8 cellular contexts compared by ENCODE assay signal in the genomic region with DNA sequence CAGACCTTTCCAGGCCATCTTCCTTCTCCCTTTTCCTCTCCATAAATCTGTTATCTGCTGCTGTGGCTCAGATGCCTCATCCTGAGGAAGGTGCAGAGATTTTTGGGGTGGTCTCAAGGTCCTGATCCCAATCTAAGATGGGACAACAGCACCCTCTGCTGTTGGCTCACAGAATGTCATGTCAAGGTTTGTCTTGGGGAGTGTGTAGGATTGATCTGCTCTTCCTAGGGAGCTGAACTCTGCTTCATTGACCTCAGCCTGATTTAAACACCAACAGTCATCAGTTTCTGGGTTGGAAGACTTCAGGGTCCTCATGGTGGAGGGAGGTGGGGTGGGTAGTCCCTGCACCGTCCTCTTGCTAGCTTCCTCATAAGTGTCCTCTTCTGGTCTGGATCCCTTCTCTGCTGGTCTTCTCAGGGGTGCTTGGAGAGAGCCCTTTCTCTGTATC.
DNase-seq lines count a peak whose midpoint lies in the region; ATAC-seq and TF ChIP-seq lines count a peak whose summit lies in the region.

No MANE protein-coding gene starts in this region.

- H3K4me1 ChIP-seq in HEK293 (ENCODE audit: control insufficient read depth, insufficient read depth, low read length) (no peaks in the 10 kb centered on the region), parathyroid adenoma (no peaks in the 10 kb centered on the region), upper lobe of left lung (no peaks in the 10 kb centered on the region)

- POLR2A ChIA-PET in HEK293 (lab: Yijun Ruan, JAX) = interaction anchor here (1.5 to 1.7 kb wide), 2 partner anchors 77 to 196 kb away, joined by 3 to 4 read pairs; no protein-coding TSS in a partner anchor

- H3K27ac ChIP-seq in HEK293 (ENCODE audit: extremely low read depth, low read depth, low read length) (no peak overlapping the region), parathyroid adenoma (no peak overlapping the region), upper lobe of left lung (peak overlapping the region in 1 of 4 donors; percentile 6)

- TF ChIP-seq CTCF in HEK293 (tag by site-specific recombination; IDR thresholded peaks at IDR 0.05) (peak; percentile 85), parathyroid adenoma (IDR thresholded peaks at IDR 0.05) (peak; percentile 66), upper lobe of left lung (IDR thresholded peaks at IDR 0.05) (peak; percentile 64 to 89 (median 84))

- CTCF ChIA-PET in HEK293 (lab: Yijun Ruan, JAX) = interaction anchor here (0.5 to 6.8 kb wide), 37 partner anchors 10 to 435 kb away, joined by 3 to 205 read pairs (median 5); partner anchors contain the start of gene ATP2B4

- TF ChIP-seq POLR2A in upper lobe of left lung (IDR thresholded peaks at IDR 0.05) = no peak

- H3K9me3 ChIP-seq in HEK293 (ENCODE audit: control insufficient read depth, insufficient read depth, low read depth, low read length) = no peaks in the 10 kb centered on the region
- no peaks in the 10 kb centered on the region for H3K9me3 ChIP-seq in parathyroid adenoma (ENCODE audit: control insufficient read depth, low read length)
- no peaks in the 10 kb centered on the region for H3K9me3 ChIP-seq in upper lobe of left lung

- no peak for TF ChIP-seq EP300 in upper lobe of left lung (IDR thresholded peaks at IDR 0.05)

- no peak overlapping the region for H3K4me3 ChIP-seq in HEK293 (ENCODE audit: low read depth, low read length)
- H3K4me3 ChIP-seq in parathyroid adenoma (ENCODE audit: low read depth, low read length) = no peak overlapping the region
- no peak overlapping the region for H3K4me3 ChIP-seq in upper lobe of left lung

- H3K27me3 ChIP-seq in parathyroid adenoma (ENCODE audit: control insufficient read depth, insufficient read depth, low read length) = no peaks in the 10 kb centered on the region
- no peaks in the 10 kb centered on the region for H3K27me3 ChIP-seq in upper lobe of left lung

- H3K4me2 ChIP-seq in parathyroid adenoma (ENCODE audit: low read length) = no peak overlapping the region

- WGBS in upper lobe of left lung, 2 donors = 83 to 93% methylated on average over 1 of the region's 1 CpG

- H2AFZ ChIP-seq in parathyroid adenoma = no peak overlapping the region

- peak in 1 of 2 donors; percentile 78 for ATAC-seq in upper lobe of left lung (ENCODE audit: low FRiP score in 2 of 2)
- ATAC-seq in GM18909 (IDR thresholded peaks at IDR 0.05; ENCODE audit: poor library complexity, unreplicated experiment) = no peak

- DNase-seq in C1 segment of cervical spinal cord (lab: John Stamatoyannopoulos, UW) = peak in 10 of 14 donors; percentile 13 to 55 (median 38)
- peak; percentile 54 for DNase-seq in RPMI8226
- DNase-seq in activated effector memory CD4-positive, alpha-beta T cell treated with anti-CD3 and anti-CD28 coated beads, Interleukin-2, amount 50 U/mL, for 16 hours = peak; percentile 84
- peak; percentile 62 for DNase-seq in globus pallidus (ENCODE audit: low spot score)
- DNase-seq in upper lobe of left lung = no peak

- no peak overlapping the region for H3K9ac ChIP-seq in parathyroid adenoma

- H3K36me3 ChIP-seq in HEK293 (ENCODE audit: control insufficient read depth in 2 of 2, insufficient read depth in 1 of 2, low read length in 2 of 2) = peaks cover 0 to 58% of the 10 kb centered on the region in 2 experiments; a peak in 1 of 3 replicates
- no peaks in the 10 kb centered on the region for H3K36me3 ChIP-seq in parathyroid adenoma (ENCODE audit: control insufficient read depth, insufficient read depth, low read length)
- H3K36me3 ChIP-seq in upper lobe of left lung = peaks cover 25 to 97% (median 77%) of the 10 kb centered on the region in 4 donors

- H3K79me2 ChIP-seq in parathyroid adenoma = no peaks in the 10 kb centered on the region

TF ChIP-seq in HEK293, 187 proteins besides CTCF, POLR2A, EP300 and RAD21:
- 0 out of 2 replicates have a peak, but pooled peaks have one; percentile 38 for TF ChIP-seq SP7 (tag by site-specific recombination; IDR thresholded peaks at IDR 0.05)
- no peak for TF ChIP-seq EGR2 (tag by site-specific recombination; IDR thresholded peaks at IDR 0.05; ENCODE audit: low read depth)
- peak; percentile 92 for TF ChIP-seq ZNF654 (tag by site-specific recombination; IDR thresholded peaks at IDR 0.05; ENCODE audit: low read depth)
- TF ChIP-seq, protein P1, sequence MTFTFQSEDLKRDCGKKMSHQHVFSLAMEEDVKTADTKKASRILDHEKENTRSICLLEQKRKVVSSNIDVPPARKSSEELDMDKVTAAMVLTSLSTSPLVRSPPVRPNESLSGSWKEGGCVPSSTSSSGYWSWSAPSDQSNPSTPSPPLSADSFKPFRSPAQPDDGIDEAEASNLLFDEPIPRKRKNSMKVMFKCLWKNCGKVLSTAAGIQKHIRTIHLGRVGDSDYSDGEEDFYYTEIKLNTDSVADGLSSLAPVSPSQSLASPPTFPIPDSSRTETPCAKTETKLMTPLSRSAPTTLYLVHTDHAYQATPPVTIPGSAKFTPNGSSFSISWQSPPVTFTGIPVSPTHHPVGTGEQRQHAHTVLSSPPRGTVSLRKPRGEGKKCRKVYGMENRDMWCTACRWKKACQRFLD (tag by site-specific recombination; IDR thresholded peaks at IDR 0.05) = no peak
- no peak for TF ChIP-seq ZNF610 (tag by site-specific recombination; IDR thresholded peaks at IDR 0.05; ENCODE audit: borderline replicate concordance)

Comparison
In these comparisons a context has a peak if more than half of its experiments do, and no peak if none do; other contexts are left out.
1. DNase-seq: peak in C1 segment of cervical spinal cord (10 of 14), RPMI8226 (single experiment), activated effector memory CD4-positive, alpha-beta T cell treated with anti-CD3 and anti-CD28 coated beads, Interleukin-2, amount 50 U/mL, for 16 hours (single experiment) and globus pallidus (single experiment); none in upper lobe of left lung (0 of 2).
2. Peak in every context shown above with its lines, with median percentiles within 50 percentile points of each other: CTCF ChIP-seq.